In genomic region chr4:165355900-165356300, GRCh38 we compare ENCODE assay signal across 1 cellular context.
TF ChIP-seq lines count a peak whose summit lies in the region.

No MANE protein-coding gene starts in this region.

TF ChIP-seq in HepG2, 621 proteins besides CTCF, POLR2A, EP300 and RAD21:
- no peak for TF ChIP-seq NCOA1 (CRISPR knock-in tag; IDR thresholded peaks at IDR 0.05)
- 0 out of 2 replicates have a peak, but pooled peaks have one; percentile 20 for TF ChIP-seq THAP11 (CRISPR knock-in tag; IDR thresholded peaks at IDR 0.05)
- TF ChIP-seq ELF3 (CRISPR knock-in tag; IDR thresholded peaks at IDR 0.05), result 0 out of 2 replicates have a peak, but pooled peaks have one; percentile 28
- no peak for TF ChIP-seq NR2F6 (IDR thresholded peaks at IDR 0.05)
- 0 out of 2 replicates have a peak, but pooled peaks have one; percentile 10 for TF ChIP-seq NR2F6 (CRISPR knock-in tag; IDR thresholded peaks at IDR 0.05)
- TF ChIP-seq FOSL2 (CRISPR knock-in tag; IDR thresholded peaks at IDR 0.05), result 0 out of 2 replicates have a peak, but pooled peaks have one; percentile 19
- TF ChIP-seq ZBTB7B (CRISPR knock-in tag; IDR thresholded peaks at IDR 0.05), result peak; percentile 87
- 0 out of 2 replicates have a peak, but pooled peaks have one; percentile 12 for TF ChIP-seq RXRB (CRISPR knock-in tag; IDR thresholded peaks at IDR 0.05; ENCODE audit: borderline replicate concordance)
- peak; percentile 43; the same call in 1 of the 2 replicates for TF ChIP-seq KAT8 (CRISPR knock-in tag; IDR thresholded peaks at IDR 0.05)
- TF ChIP-seq HOXA3 (CRISPR knock-in tag; IDR thresholded peaks at IDR 0.05), result no peak
- TF ChIP-seq ZNF629 (CRISPR knock-in tag; conservative IDR thresholded peaks at IDR 0.05), result 0 out of 2 replicates have a peak, but pooled peaks have one; percentile 6
- TF ChIP-seq POGZ (CRISPR knock-in tag; IDR thresholded peaks at IDR 0.05), result 0 out of 2 replicates have a peak, but pooled peaks have one; percentile 24
- TF ChIP-seq ZSCAN21 (CRISPR knock-in tag; IDR thresholded peaks at IDR 0.05; ENCODE audit: borderline replicate concordance), result no peak
- 0 out of 2 replicates have a peak, but pooled peaks have one; percentile 51 for TF ChIP-seq GATAD2A (CRISPR knock-in tag; IDR thresholded peaks at IDR 0.05)
- no peak for TF ChIP-seq ERF (CRISPR knock-in tag; IDR thresholded peaks at IDR 0.05)
- no peak for TF ChIP-seq ZNF773 (CRISPR knock-in tag; IDR thresholded peaks at IDR 0.05; ENCODE audit: borderline replicate concordance)
- no peak for TF ChIP-seq ZNF382 (CRISPR knock-in tag; IDR thresholded peaks at IDR 0.05; ENCODE audit: borderline replicate concordance)
- 0 out of 2 replicates have a peak, but pooled peaks have one; percentile 34 for TF ChIP-seq MIXL1 (CRISPR knock-in tag; IDR thresholded peaks at IDR 0.05)
- TF ChIP-seq, protein P1, sequence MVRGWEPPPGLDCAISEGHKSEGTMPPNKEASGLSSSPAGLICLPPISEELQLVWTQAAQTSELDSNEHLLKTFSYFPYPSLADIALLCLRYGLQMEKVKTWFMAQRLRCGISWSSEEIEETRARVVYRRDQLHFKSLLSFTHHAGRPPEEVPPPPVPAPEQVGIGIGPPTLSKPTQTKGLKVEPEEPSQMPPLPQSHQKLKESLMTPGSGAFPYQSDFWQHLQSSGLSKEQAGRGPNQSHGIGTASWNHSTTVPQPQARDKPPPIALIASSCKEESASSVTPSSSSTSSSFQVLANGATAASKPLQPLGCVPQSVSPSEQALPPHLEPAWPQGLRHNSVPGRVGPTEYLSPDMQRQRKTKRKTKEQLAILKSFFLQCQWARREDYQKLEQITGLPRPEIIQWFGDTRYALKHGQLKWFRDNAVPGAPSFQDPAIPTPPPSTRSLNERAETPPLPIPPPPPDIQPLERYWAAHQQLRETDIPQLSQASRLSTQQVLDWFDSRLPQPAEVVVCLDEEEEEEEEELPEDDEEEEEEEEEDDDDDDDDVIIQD (CRISPR knock-in tag; IDR thresholded peaks at IDR 0.05; ENCODE audit: low read depth), result 0 out of 2 replicates have a peak, but pooled peaks have one; percentile 15
- no peak for TF ChIP-seq ZNF761 (CRISPR knock-in tag; conservative IDR thresholded peaks at IDR 0.05)
- TF ChIP-seq RELA (CRISPR knock-in tag; IDR thresholded peaks at IDR 0.05), result no peak
- TF ChIP-seq ZNF788 (CRISPR knock-in tag; IDR thresholded peaks at IDR 0.05; ENCODE audit: borderline replicate concordance), result no peak
- TF ChIP-seq SOX6 (IDR thresholded peaks at IDR 0.05), result no peak
- no peak for TF ChIP-seq SOX6 (CRISPR knock-in tag; IDR thresholded peaks at IDR 0.05)
- TF ChIP-seq TEAD3 (CRISPR knock-in tag; optimal IDR thresholded peaks at IDR 0.05; ENCODE audit: borderline replicate concordance), result peak; percentile 33
- 0 out of 2 replicates have a peak, but pooled peaks have one; percentile 28 for TF ChIP-seq HDAC2 (CRISPR knock-in tag; IDR thresholded peaks at IDR 0.05)
- TF ChIP-seq ZFP82 (CRISPR knock-in tag; IDR thresholded peaks at IDR 0.05; ENCODE audit: borderline replicate concordance), result no peak
- TF ChIP-seq SNAI1 (CRISPR knock-in tag; IDR thresholded peaks at IDR 0.05; ENCODE audit: borderline replicate concordance), result no peak
- no peak for TF ChIP-seq CCAR2 (optimal IDR thresholded peaks at IDR 0.05; ENCODE audit: low read depth, low read length)
- TF ChIP-seq IRF2 (CRISPR knock-in tag; IDR thresholded peaks at IDR 0.05), result no peak
- no peak for TF ChIP-seq CENPX (CRISPR knock-in tag; IDR thresholded peaks at IDR 0.05)
- no peak for TF ChIP-seq IKZF1 (IDR thresholded peaks at IDR 0.05)
- no peak for TF ChIP-seq ZNF567 (CRISPR knock-in tag; IDR thresholded peaks at IDR 0.05; ENCODE audit: borderline replicate concordance)
- no peak for TF ChIP-seq ZNF776 (CRISPR knock-in tag; IDR thresholded peaks at IDR 0.05)
- no peak for TF ChIP-seq NR2C2 (CRISPR knock-in tag; IDR thresholded peaks at IDR 0.05; ENCODE audit: borderline replicate concordance)
- TF ChIP-seq DNMT1 (CRISPR knock-in tag; IDR thresholded peaks at IDR 0.05), result no peak
- no peak for TF ChIP-seq WIZ (CRISPR knock-in tag; IDR thresholded peaks at IDR 0.05)
- TF ChIP-seq, protein P2, sequence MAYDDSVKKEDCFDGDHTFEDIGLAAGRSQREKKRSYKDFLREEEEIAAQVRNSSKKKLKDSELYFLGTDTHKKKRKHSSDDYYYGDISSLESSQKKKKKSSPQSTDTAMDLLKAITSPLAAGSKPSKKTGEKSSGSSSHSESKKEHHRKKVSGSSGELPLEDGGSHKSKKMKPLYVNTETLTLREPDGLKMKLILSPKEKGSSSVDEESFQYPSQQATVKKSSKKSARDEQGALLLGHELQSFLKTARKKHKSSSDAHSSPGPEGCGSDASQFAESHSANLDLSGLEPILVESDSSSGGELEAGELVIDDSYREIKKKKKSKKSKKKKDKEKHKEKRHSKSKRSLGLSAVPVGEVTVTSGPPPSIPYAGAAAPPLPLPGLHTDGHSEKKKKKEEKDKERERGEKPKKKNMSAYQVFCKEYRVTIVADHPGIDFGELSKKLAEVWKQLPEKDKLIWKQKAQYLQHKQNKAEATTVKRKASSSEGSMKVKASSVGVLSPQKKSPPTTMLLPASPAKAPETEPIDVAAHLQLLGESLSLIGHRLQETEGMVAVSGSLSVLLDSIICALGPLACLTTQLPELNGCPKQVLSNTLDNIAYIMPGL (CRISPR knock-in tag; IDR thresholded peaks at IDR 0.05; ENCODE audit: borderline replicate concordance in 1 of 2, low read depth in 1 of 2), result 0 out of 4 replicates have a peak, but pooled peaks of 1 of the 2 experiments have one; percentile 27
- no peak for TF ChIP-seq ZNF883 (CRISPR knock-in tag; IDR thresholded peaks at IDR 0.05; ENCODE audit: not compliant biosample characterization)
- peak; percentile 32; the same call in 1 of the 2 replicates for TF ChIP-seq CREB1 (IDR thresholded peaks at IDR 0.05)
- TF ChIP-seq CREB1 (CRISPR knock-in tag; IDR thresholded peaks at IDR 0.05), result 0 out of 2 replicates have a peak, but pooled peaks have one; percentile 19
- no peak for TF ChIP-seq HNRNPL (IDR thresholded peaks at IDR 0.05; ENCODE audit: low read depth, low read length)
- TF ChIP-seq KLF9 (CRISPR knock-in tag; IDR thresholded peaks at IDR 0.05; ENCODE audit: low read depth), result 0 out of 2 replicates have a peak, but pooled peaks have one; percentile 58
- TF ChIP-seq MXD4 (CRISPR knock-in tag; IDR thresholded peaks at IDR 0.05), result 0 out of 2 replicates have a peak, but pooled peaks have one; percentile 30
- TF ChIP-seq ZNF605 (CRISPR knock-in tag; IDR thresholded peaks at IDR 0.05), result 0 out of 2 replicates have a peak, but pooled peaks have one; percentile 22
- TF ChIP-seq TOE1 (CRISPR knock-in tag; IDR thresholded peaks at IDR 0.05), result 0 out of 2 replicates have a peak, but pooled peaks have one; percentile 33
- no peak for TF ChIP-seq ZNF468 (CRISPR knock-in tag; IDR thresholded peaks at IDR 0.05)
- no peak for TF ChIP-seq FOXK1 (CRISPR knock-in tag; IDR thresholded peaks at IDR 0.05; ENCODE audit: borderline replicate concordance, low read depth)
- TF ChIP-seq KMT2B (CRISPR knock-in tag; IDR thresholded peaks at IDR 0.05), result no peak
- peak; percentile 32; the same call in 1 of the 2 replicates for TF ChIP-seq ZMYM4 (CRISPR knock-in tag; IDR thresholded peaks at IDR 0.05)
- TF ChIP-seq KDM6A (CRISPR knock-in tag; IDR thresholded peaks at IDR 0.05; ENCODE audit: low read depth), result no peak
- TF ChIP-seq ATF2 (CRISPR knock-in tag; IDR thresholded peaks at IDR 0.05), result 0 out of 2 replicates have a peak, but pooled peaks have one; percentile 18
- TF ChIP-seq HHEX (CRISPR knock-in tag; IDR thresholded peaks at IDR 0.05), result no peak
- TF ChIP-seq, protein P3, sequence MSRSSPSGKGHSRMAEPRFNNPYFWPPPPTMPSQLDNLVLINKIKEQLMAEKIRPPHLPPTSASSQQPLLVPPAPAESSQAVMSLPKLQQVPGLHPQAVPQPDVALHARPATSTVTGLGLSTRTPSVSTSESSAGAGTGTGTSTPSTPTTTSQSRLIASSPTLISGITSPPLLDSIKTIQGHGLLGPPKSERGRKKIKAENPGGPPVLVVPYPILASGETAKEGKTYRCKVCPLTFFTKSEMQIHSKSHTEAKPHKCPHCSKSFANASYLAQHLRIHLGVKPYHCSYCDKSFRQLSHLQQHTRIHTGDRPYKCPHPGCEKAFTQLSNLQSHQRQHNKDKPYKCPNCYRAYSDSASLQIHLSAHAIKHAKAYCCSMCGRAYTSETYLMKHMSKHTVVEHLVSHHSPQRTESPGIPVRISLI (CRISPR knock-in tag; IDR thresholded peaks at IDR 0.05; ENCODE audit: borderline replicate concordance), result 0 out of 2 replicates have a peak, but pooled peaks have one; percentile 30
- TF ChIP-seq ZNF589 (CRISPR knock-in tag; conservative IDR thresholded peaks at IDR 0.05), result no peak
- TF ChIP-seq, protein P4, sequence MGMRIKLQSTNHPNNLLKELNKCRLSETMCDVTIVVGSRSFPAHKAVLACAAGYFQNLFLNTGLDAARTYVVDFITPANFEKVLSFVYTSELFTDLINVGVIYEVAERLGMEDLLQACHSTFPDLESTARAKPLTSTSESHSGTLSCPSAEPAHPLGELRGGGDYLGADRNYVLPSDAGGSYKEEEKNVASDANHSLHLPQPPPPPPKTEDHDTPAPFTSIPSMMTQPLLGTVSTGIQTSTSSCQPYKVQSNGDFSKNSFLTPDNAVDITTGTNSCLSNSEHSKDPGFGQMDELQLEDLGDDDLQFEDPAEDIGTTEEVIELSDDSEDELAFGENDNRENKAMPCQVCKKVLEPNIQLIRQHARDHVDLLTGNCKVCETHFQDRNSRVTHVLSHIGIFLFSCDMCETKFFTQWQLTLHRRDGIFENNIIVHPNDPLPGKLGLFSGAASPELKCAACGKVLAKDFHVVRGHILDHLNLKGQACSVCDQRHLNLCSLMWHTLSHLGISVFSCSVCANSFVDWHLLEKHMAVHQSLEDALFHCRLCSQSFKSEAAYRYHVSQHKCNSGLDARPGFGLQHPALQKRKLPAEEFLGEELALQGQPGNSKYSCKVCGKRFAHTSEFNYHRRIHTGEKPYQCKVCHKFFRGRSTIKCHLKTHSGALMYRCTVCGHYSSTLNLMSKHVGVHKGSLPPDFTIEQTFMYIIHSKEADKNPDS (CRISPR knock-in tag; IDR thresholded peaks at IDR 0.05), result no peak
- no peak for TF ChIP-seq MTA1 (CRISPR knock-in tag; IDR thresholded peaks at IDR 0.05; ENCODE audit: borderline replicate concordance)
- no peak for TF ChIP-seq PRDM10 (CRISPR knock-in tag; IDR thresholded peaks at IDR 0.05; ENCODE audit: low read depth)
- TF ChIP-seq FOXA3 (CRISPR knock-in tag; IDR thresholded peaks at IDR 0.05), result 0 out of 2 replicates have a peak, but pooled peaks have one; percentile 11
- TF ChIP-seq ZNF333 (CRISPR knock-in tag; IDR thresholded peaks at IDR 0.05; ENCODE audit: borderline replicate concordance), result no peak
- 0 out of 2 replicates have a peak, but pooled peaks have one; percentile 20 for TF ChIP-seq KDM3A (CRISPR knock-in tag; IDR thresholded peaks at IDR 0.05; ENCODE audit: low read depth)
- TF ChIP-seq STAG1 (CRISPR knock-in tag; IDR thresholded peaks at IDR 0.05), result peak; percentile 88
- no peak for TF ChIP-seq ATF7 (IDR thresholded peaks at IDR 0.05)
- no peak for TF ChIP-seq ATF7 (CRISPR knock-in tag; IDR thresholded peaks at IDR 0.05)
- peak; percentile 53; the same call in 1 of the 2 replicates for TF ChIP-seq CEBPG (CRISPR knock-in tag; IDR thresholded peaks at IDR 0.05)
- TF ChIP-seq SMC3 (IDR thresholded peaks at IDR 0.05; ENCODE audit: low read length), result peak; percentile 91
- TF ChIP-seq ZNF580 (CRISPR knock-in tag; IDR thresholded peaks at IDR 0.05; ENCODE audit: borderline replicate concordance, low read depth), result 0 out of 2 replicates have a peak, but pooled peaks have one; percentile 58
